In genomic region chr10:103692421-103693069, GRCh38 we compare ENCODE assay signal across 10 cellular contexts.
A peak's percentile ranks its signal among the peaks of the same experiment; 100 is the strongest.
DNase-seq lines count a peak whose midpoint lies in the region; ATAC-seq, FAIRE-seq and TF ChIP-seq lines count a peak whose summit lies in the region.
"Had no signal": no experiment of that assay in that cellular context is flagged by ENCODE, and none has a peak within 500 bp of the region (broad histone marks: within the 10 kb centered on the region; RNA-seq: fewer than 3 reads in every experiment).

No MANE protein-coding gene starts in this region.

- FAIRE-seq in H54 (lab: Jason Lieb, UNC), result no peak
- FAIRE-seq: endometrium had no signal

- intact Hi-C loops in esophagus muscularis mucosa (cut with DNase I), result no loop called here

- WGBS in esophagus muscularis mucosa, result 23% methylated on average over 29 of the region's 43 CpGs

- CTCF ChIA-PET in activated CD4-positive, alpha-beta T cell treated with anti-CD3 and anti-CD28 coated beads, Interleukin-2, amount 10 ng/mL, durations not matched to agents 7 days and 5 days (lab: Charles Lee), result no interaction called here
- CTCF ChIA-PET in HEK293 (lab: Yijun Ruan, JAX), result no interaction called here

- POLR2A ChIA-PET in activated CD4-positive, alpha-beta T cell treated with anti-CD3 and anti-CD28 coated beads, Interleukin-2, amount 10 ng/mL, durations not matched to agents 7 days and 5 days (lab: Charles Lee), result no interaction called here
- POLR2A ChIA-PET in HEK293 (lab: Yijun Ruan, JAX), result no interaction called here

- H3K27ac ChIP-seq in HEK293 (ENCODE audit: extremely low read depth, low read depth, low read length), result no peak overlapping the region
- H3K27ac ChIP-seq in esophagus muscularis mucosa (replicated peaks in 1 of 4), result peak overlapping the region in 3 of 4 donors; percentile 32 to 47 (median 45)

- no peaks in the 10 kb centered on the region for H3K36me3 ChIP-seq in HEK293 (ENCODE audit: control insufficient read depth in 2 of 2, insufficient read depth in 1 of 2, low read length in 2 of 2)
- H3K36me3 ChIP-seq in esophagus muscularis mucosa, result no peaks in the 10 kb centered on the region

- TF ChIP-seq POLR2A in esophagus muscularis mucosa (IDR thresholded peaks at IDR 0.05; ENCODE audit: low read depth) (no peak), H54 (IDR thresholded peaks at IDR 0.05; ENCODE audit: low read depth, low read length) (no peak)

- H3K4me3 ChIP-seq in HEK293 (ENCODE audit: low read depth, low read length) (peak overlapping the region; percentile 32), esophagus muscularis mucosa (peak overlapping the region; percentile 46 to 59 (median 51))

- no peak for DNase-seq in activated CD4-positive, alpha-beta T cell treated with anti-CD3 and anti-CD28 coated beads, Interleukin-2, amount 10 ng/mL, durations not matched to agents 7 days and 5 days
- no peak for DNase-seq in activated CD4-positive, alpha-beta T cell treated with anti-CD3 and anti-CD28 coated beads for 1 hour
- peak; percentile 23 for DNase-seq in NCI-H69 (lab: John Stamatoyannopoulos, UW)
- no peak for DNase-seq in esophagus muscularis mucosa (ENCODE audit: extremely low spot score)
- peak; percentile 38 for DNase-seq in stimulated activated naive CD8-positive, alpha-beta T cell treated with anti-CD3 and anti-CD28 coated beads, Interleukin-15, Interleukin-2, amounts not matched to agents 100 U/mL and 50 U/mL, for 24 hours
- DNase-seq in HPDE6-E6E7 (ENCODE audit: extremely low spot score), result no peak
- no peak for DNase-seq in H54 (ENCODE audit: insufficient read length, low spot score)
- DNase-seq: DND-41 had no signal

- no peaks in the 10 kb centered on the region; the same call in 1 of the 2 replicates for H3K4me1 ChIP-seq in HEK293 (ENCODE audit: control insufficient read depth, insufficient read depth, low read length)
- H3K4me1 ChIP-seq in esophagus muscularis mucosa, result peaks cover 35 to 62% (median 50%) of the 10 kb centered on the region in 4 donors

- TF ChIP-seq EP300 in esophagus muscularis mucosa (IDR thresholded peaks at IDR 0.05), result no peak

- H3K9me3 ChIP-seq in HEK293 (ENCODE audit: control insufficient read depth, insufficient read depth, low read depth, low read length) (no peaks in the 10 kb centered on the region), esophagus muscularis mucosa (no peaks in the 10 kb centered on the region)

- peaks cover 43% of the 10 kb centered on the region for H3K4me1 Mint-ChIP-seq in activated CD4-positive, alpha-beta T cell treated with anti-CD3 and anti-CD28 coated beads, Interleukin-2, amount 10 ng/mL, durations not matched to agents 7 days and 5 days

- ATAC-seq in stimulated activated naive CD8-positive, alpha-beta T cell treated with anti-CD3 and anti-CD28 coated beads, Interleukin-15, Interleukin-2, amounts not matched to agents 100 U/mL and 50 U/mL, for 24 hours, result no peak

- H3K9me3 Mint-ChIP-seq in activated CD4-positive, alpha-beta T cell treated with anti-CD3 and anti-CD28 coated beads, Interleukin-2, amount 10 ng/mL, durations not matched to agents 7 days and 5 days, result no peaks in the 10 kb centered on the region

- H3K4me3 Mint-ChIP-seq in activated CD4-positive, alpha-beta T cell treated with anti-CD3 and anti-CD28 coated beads, Interleukin-2, amount 10 ng/mL, durations not matched to agents 7 days and 5 days, result peak overlapping the region; percentile 62

- H3K27me3 ChIP-seq in esophagus muscularis mucosa, result peaks cover 0 to 21% (median 0%) of the 10 kb centered on the region in 4 donors

- no peak for TF ChIP-seq CTCF in HEK293 (tag by site-specific recombination; IDR thresholded peaks at IDR 0.05)
- no peak for TF ChIP-seq CTCF in esophagus muscularis mucosa (IDR thresholded peaks at IDR 0.05)

- H3K27ac Mint-ChIP-seq in activated CD4-positive, alpha-beta T cell treated with anti-CD3 and anti-CD28 coated beads, Interleukin-2, amount 10 ng/mL, durations not matched to agents 7 days and 5 days, result no peak overlapping the region

- peaks cover 15% of the 10 kb centered on the region for H3K27me3 Mint-ChIP-seq in activated CD4-positive, alpha-beta T cell treated with anti-CD3 and anti-CD28 coated beads, Interleukin-2, amount 10 ng/mL, durations not matched to agents 7 days and 5 days

- no peaks in the 10 kb centered on the region for H3K36me3 Mint-ChIP-seq in activated CD4-positive, alpha-beta T cell treated with anti-CD3 and anti-CD28 coated beads, Interleukin-2, amount 10 ng/mL, durations not matched to agents 7 days and 5 days (ENCODE audit: low read depth)

TF ChIP-seq in HEK293, 187 proteins besides CTCF, POLR2A, EP300 and RAD21 (continues in another document):
- TF ChIP-seq ZBTB48 (tag by site-specific recombination; IDR thresholded peaks at IDR 0.05) (peak; percentile 91), ZBTB11 (tag by site-specific recombination; conservative IDR thresholded peaks at IDR 0.05; ENCODE audit: low read depth) (no peak), ZBTB26 (tag by site-specific recombination; optimal IDR thresholded peaks at IDR 0.05) (peak; percentile 75), WT1 (tag by site-specific recombination; IDR thresholded peaks at IDR 0.05) (0 out of 2 replicates have a peak, but pooled peaks have one; percentile 13), ZXDB (tag by site-specific recombination; IDR thresholded peaks at IDR 0.05) (peak; percentile 42; the same call in 1 of the 2 replicates), PATZ1 (tag by site-specific recombination; IDR thresholded peaks at IDR 0.05) (peak; percentile 60; the same call in 1 of the 2 replicates), FEZF1 (tag by site-specific recombination; IDR thresholded peaks at IDR 0.05) (no peak), ZEB2 (tag by site-specific recombination; IDR thresholded peaks at IDR 0.05) (peak; percentile 57; the same call in 1 of the 2 replicates), HOXA7 (CRISPR knock-in tag; IDR thresholded peaks at IDR 0.05; ENCODE audit: borderline replicate concordance) (no peak)

Comparison
In these comparisons a context has a peak if more than half of its experiments do, and no peak if none do; other contexts are left out.
1. DNase-seq: peak in NCI-H69 (single experiment) and stimulated activated naive CD8-positive, alpha-beta T cell treated with anti-CD3 and anti-CD28 coated beads, Interleukin-15, Interleukin-2, amounts not matched to agents 100 U/mL and 50 U/mL, for 24 hours (single experiment); none in activated CD4-positive, alpha-beta T cell treated with anti-CD3 and anti-CD28 coated beads, Interleukin-2, amount 10 ng/mL, durations not matched to agents 7 days and 5 days (single experiment), activated CD4-positive, alpha-beta T cell treated with anti-CD3 and anti-CD28 coated beads for 1 hour (single experiment), esophagus muscularis mucosa (single experiment), HPDE6-E6E7 (single experiment) and H54 (single experiment).